ENCODE assay signal across 8 cellular contexts in the genomic region with DNA sequence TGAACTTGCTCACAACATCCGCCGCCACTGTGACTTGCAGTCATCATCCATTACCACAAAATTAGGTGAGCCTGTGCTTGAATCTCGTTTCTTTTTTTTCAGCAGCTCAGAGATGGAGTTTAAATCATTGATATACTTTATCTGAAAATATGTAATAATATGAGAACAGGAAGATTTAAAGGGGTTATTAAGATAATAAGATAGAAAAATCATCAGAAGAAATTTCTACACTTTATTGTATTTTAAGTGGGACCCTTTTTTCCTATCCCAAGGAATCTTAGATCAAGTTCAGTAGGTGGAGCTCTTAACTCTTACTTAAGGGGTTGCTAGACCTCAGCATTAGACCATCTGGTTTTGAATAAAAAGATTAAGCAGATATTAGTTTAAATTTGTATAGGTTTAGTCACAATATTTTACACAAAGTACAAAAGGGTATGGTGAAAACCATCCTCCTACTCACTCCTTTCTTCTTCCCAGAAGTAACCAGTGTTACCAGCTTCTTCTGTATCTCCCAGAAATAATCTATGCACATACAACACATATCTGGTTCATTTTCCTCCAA. TPM values are rescaled to one million over a fixed set of nuclear protein-coding genes. Genes with fewer than 3 reads are reported as not detected.
DNase-seq lines count a peak whose midpoint lies in the region; ATAC-seq and TF ChIP-seq lines count a peak whose summit lies in the region.

No MANE protein-coding gene starts in this region.

- H3K4me1 ChIP-seq in CD8-positive, alpha-beta memory T cell (ENCODE audit: insufficient read depth, low read length) = peaks cover 17% of the 10 kb centered on the region
- H3K4me1 ChIP-seq in ascending aorta (peaks cover 0 to 6% of the 10 kb centered on the region in 2 donors), stomach (peaks cover 0 to 14% (median 4%) of the 10 kb centered on the region in 4 donors)

- peak; percentile 30 for ATAC-seq in GM19025 (IDR thresholded peaks at IDR 0.05; ENCODE audit: low read depth, unreplicated experiment)
- ATAC-seq in HG03108 (IDR thresholded peaks at IDR 0.05; ENCODE audit: unreplicated experiment) = peak; percentile 32

- H3K9me3 ChIP-seq in CD8-positive, alpha-beta memory T cell (ENCODE audit: low read length) = no peaks in the 10 kb centered on the region
- H3K9me3 ChIP-seq in ascending aorta (no peaks in the 10 kb centered on the region), stomach (no peaks in the 10 kb centered on the region)

- CTCF ChIA-PET in CD8-positive, alpha-beta memory T cell (lab: Charles Lee) = interaction anchor here (0.8 to 3.0 kb wide), 17 partner anchors 9 to 1521 kb away, joined by 3 to 78 read pairs (median 3); a partner anchor contains a TSS

- TF ChIP-seq CTCF in ascending aorta (IDR thresholded peaks at IDR 0.05) (peak in 1 of 3 experiments; percentile 20), stomach (IDR thresholded peaks at IDR 0.05) (no peak)

- H3K4me1 Mint-ChIP-seq in CD8-positive, alpha-beta memory T cell = peaks cover 0 to 11% (median 10%) of the 10 kb centered on the region in 3 donors

- intact Hi-C loops in ascending aorta (cut with DNase I) = loop anchor here (2.0 to 10.0 kb wide), 3 partner anchors 175 to 1483 kb away; a partner anchor contains a TSS
- intact Hi-C loops in stomach (cut with DNase I; ENCODE audit: low total_unique reads) = loop anchor here (10.0 kb wide), 1 partner anchor 193 kb away; no protein-coding TSS in a partner anchor

- no peaks in the 10 kb centered on the region for H3K27me3 ChIP-seq in CD8-positive, alpha-beta memory T cell (ENCODE audit: insufficient read depth, low read length, poor library complexity, severe bottlenecking)
- H3K27me3 ChIP-seq in ascending aorta (no peaks in the 10 kb centered on the region), stomach (no peaks in the 10 kb centered on the region)

- peak overlapping the region; percentile 94 for H3K27ac ChIP-seq in CD8-positive, alpha-beta memory T cell (ENCODE audit: low read depth, low read length)
- peak overlapping the region; percentile 90 to 98 for H3K27ac ChIP-seq in ascending aorta
- peak overlapping the region; percentile 90 to 97 (median 95) for H3K27ac ChIP-seq in stomach

- WGBS in stomach, 5 donors = 0 to 3% (median 0%) methylated on average over 3 of the region's 3 CpGs

- no peak for TF ChIP-seq EP300 in stomach (IDR thresholded peaks at IDR 0.05)

- DNase-seq in CD8-positive, alpha-beta memory T cell = peak in 3 of 5 donors; percentile 6 to 73 (median 35)
- peak; percentile 59 for DNase-seq in NCI-H774 (lab: John Stamatoyannopoulos, UW)
- DNase-seq in ascending aorta (ENCODE audit: low spot score in 2 of 2) = no peak
- peak; percentile 56 for DNase-seq in inferior parietal cortex (ENCODE audit: extremely low spot score)
- peak; percentile 45 for DNase-seq in stomach
- no peak for DNase-seq in stimulated activated naive CD4-positive, alpha-beta T cell treated with Interleukin-2 at 50 U/mL for 16 hours (lab: John Stamatoyannopoulos, UW)

- peaks cover 0 to 3% (median 0%) of the 10 kb centered on the region in 3 donors for H3K36me3 Mint-ChIP-seq in CD8-positive, alpha-beta memory T cell

- no peaks in the 10 kb centered on the region for H3K9me3 Mint-ChIP-seq in CD8-positive, alpha-beta memory T cell

- no peak overlapping the region for H3K4me3 Mint-ChIP-seq in CD8-positive, alpha-beta memory T cell

- POLR2A ChIA-PET in CD8-positive, alpha-beta memory T cell (lab: Charles Lee) = interaction anchor here (0.6 to 3.6 kb wide), 13 partner anchors 9 to 205 kb away, joined by 3 to 188 read pairs (median 4); a partner anchor contains a TSS

- no peaks in the 10 kb centered on the region for H3K36me3 ChIP-seq in CD8-positive, alpha-beta memory T cell (ENCODE audit: insufficient read depth, low read length)
- H3K36me3 ChIP-seq in ascending aorta = no peaks in the 10 kb centered on the region
- no peaks in the 10 kb centered on the region for H3K36me3 ChIP-seq in stomach

- peak overlapping the region; percentile 86 for H3K4me3 ChIP-seq in CD8-positive, alpha-beta memory T cell (ENCODE audit: low read length)
- peak overlapping the region; percentile 56 to 85 for H3K4me3 ChIP-seq in ascending aorta
- H3K4me3 ChIP-seq in stomach = peak overlapping the region; percentile 42 to 59 (median 57)

- no peaks in the 10 kb centered on the region for H3K27me3 Mint-ChIP-seq in CD8-positive, alpha-beta memory T cell

- no peak for TF ChIP-seq POLR2A in stomach (IDR thresholded peaks at IDR 0.05)

- no peak overlapping the region for H3K27ac Mint-ChIP-seq in CD8-positive, alpha-beta memory T cell

RNA-seq across cellular contexts. Expression of a gene that starts 9.4 kb away (rescaled TPM):
- 10 to 100 TPM; 54.7 to 62.5 TPM for total RNA-seq in CD8-positive, alpha-beta memory T cell
- 38.3 TPM for polyA plus RNA-seq in CD8-positive, alpha-beta memory T cell
- 37.4 TPM for total RNA-seq in ascending aorta
- 100 to 1,000 TPM in 1 of 5 donors, 10 to 100 TPM in 3, 1 to 10 TPM in 1; 1.2 to 131 (median 27.5) TPM for total RNA-seq in stomach
- polyA plus RNA-seq in stomach = 10 to 100 TPM; 13.7 to 26.0 (median 17.6) TPM

RNA-seq across cellular contexts. Expression of a gene that starts 32.0 kb away (rescaled TPM):
- total RNA-seq in CD8-positive, alpha-beta memory T cell = under 1 TPM; 0.09 TPM
- polyA plus RNA-seq in CD8-positive, alpha-beta memory T cell = 0.20 TPM
- 0.32 TPM for total RNA-seq in ascending aorta
- 1 to 10 TPM in 3 of 5 donors, not detected in 2; 1.0 to 1.7 (median 1.3) TPM for total RNA-seq in stomach
- 1 to 10 TPM in 2 of 3 donors, under 1 TPM in 1; 0.83 to 3.8 (median 1.1) TPM for polyA plus RNA-seq in stomach

Comparison
In these comparisons a context has a peak if more than half of its experiments do, and no peak if none do; other contexts are left out.
1. DNase-seq: peak in CD8-positive, alpha-beta memory T cell (3 of 5), NCI-H774 (single experiment), inferior parietal cortex (single experiment) and stomach (single experiment); none in ascending aorta (0 of 2) and stimulated activated naive CD4-positive, alpha-beta T cell treated with Interleukin-2 at 50 U/mL for 16 hours (single experiment).
2. Peak in every context shown above with its lines, with median percentiles within 50 percentile points of each other: H3K27ac ChIP-seq and H3K4me3 ChIP-seq.